15 cellular contexts compared by ENCODE assay signal in the genomic region with DNA sequence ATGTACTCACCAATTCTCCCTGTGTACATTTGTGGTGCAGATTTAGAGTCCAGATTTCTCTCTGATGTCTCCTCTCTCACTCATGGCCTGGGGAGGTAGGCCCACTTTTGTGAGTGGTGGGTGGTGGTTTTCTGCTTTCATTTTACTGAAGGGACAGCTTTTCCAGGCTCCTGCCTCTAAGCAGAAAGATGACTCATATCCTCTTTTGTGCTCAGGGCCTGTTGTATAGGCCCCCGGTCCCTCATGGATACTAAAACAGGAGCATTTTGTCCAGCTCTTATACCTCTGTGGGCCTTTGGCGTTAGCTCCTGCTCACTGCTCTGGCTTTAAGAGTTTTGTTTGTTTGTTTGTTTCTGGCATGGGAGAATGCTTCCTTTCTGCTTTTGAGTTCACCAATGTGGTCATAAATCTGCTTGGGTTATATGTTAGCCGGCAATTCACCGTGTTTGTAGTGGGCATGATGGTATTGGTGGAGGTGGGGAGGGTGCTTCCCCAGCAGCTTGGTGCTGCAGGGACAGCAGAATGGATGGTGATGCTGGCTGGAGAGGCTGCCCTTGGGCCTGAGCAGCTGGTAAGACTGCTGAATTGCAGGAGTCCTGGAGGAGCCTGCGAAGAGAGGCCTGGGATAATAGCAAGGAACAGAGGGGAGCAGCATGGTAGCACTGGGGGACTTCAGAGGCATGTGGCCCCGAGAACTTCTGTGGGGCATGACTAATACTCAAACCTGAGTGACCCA.
DNase-seq lines count a peak whose midpoint lies in the region; ATAC-seq and TF ChIP-seq lines count a peak whose summit lies in the region.
"Had no signal": no experiment of that assay in that cellular context is flagged by ENCODE, and none has a peak within 500 bp of the region (broad histone marks: within the 10 kb centered on the region; RNA-seq: fewer than 3 reads in every experiment).

No MANE protein-coding gene starts in this region.

- intact Hi-C loops in heart right ventricle (cut with DNase I) = no loop called here
- intact Hi-C loops in thyroid gland (cut with DNase I) = no loop called here

- TF ChIP-seq CTCF in Loucy (conservative IDR thresholded peaks at IDR 0.05; ENCODE audit: low read length) (no peak), heart right ventricle (IDR thresholded peaks at IDR 0.05) (no peak), thyroid gland (IDR thresholded peaks at IDR 0.05) (no peak)

- H3K9ac ChIP-seq in BLaER1 treated with 17β-estradiol and CSF1 and Interleukin-3, amounts not matched to agents 10 nM and 100 nM = 0 out of 22 replicates have a peak overlapping the region, but pooled peaks of 1 of the 11 experiments have one; percentile 30
- H3K9ac ChIP-seq in Loucy (ENCODE audit: low read depth, low read length, poor library complexity, severe bottlenecking) = peak overlapping the region; percentile 0

- ATAC-seq in heart right ventricle = no peak
- ATAC-seq: mucosa of descending colon, sciatic nerve had no signal

- no peaks in the 10 kb centered on the region for H3K27me3 ChIP-seq in BLaER1 treated with 17β-estradiol and CSF1 and Interleukin-3, amounts not matched to agents 10 nM and 100 nM
- H3K27me3 ChIP-seq in Loucy (ENCODE audit: insufficient read depth, low read length, poor library complexity, severe bottlenecking) = no peaks in the 10 kb centered on the region
- H3K27me3 ChIP-seq in heart right ventricle = no peaks in the 10 kb centered on the region
- no peaks in the 10 kb centered on the region for H3K27me3 ChIP-seq in thyroid gland
- H3K27me3 ChIP-seq: upper lobe of left lung had no signal

- H4K20me1 ChIP-seq in BLaER1 treated with 17β-estradiol and CSF1 and Interleukin-3, amounts not matched to agents 10 nM and 100 nM = no peaks in the 10 kb centered on the region
- H4K20me1 ChIP-seq in Loucy (ENCODE audit: insufficient read depth, low read length, poor library complexity, severe bottlenecking) = no peaks in the 10 kb centered on the region

- H3K79me2 ChIP-seq in Loucy (ENCODE audit: insufficient read depth, low read length) = no peaks in the 10 kb centered on the region

- 0 out of 2 replicates have a peak overlapping the region, but pooled peaks have one; percentile 29 for H2AFZ ChIP-seq in Loucy (ENCODE audit: low read length)

- peaks cover 0 to 23% (median 4%) of the 10 kb centered on the region in 10 experiments; a peak in 10 of 20 replicates for H3K4me1 ChIP-seq in BLaER1 treated with 17β-estradiol and CSF1 and Interleukin-3, amounts not matched to agents 10 nM and 100 nM
- H3K4me1 ChIP-seq in Loucy (ENCODE audit: insufficient read depth, low read length, poor library complexity, severe bottlenecking) (peaks cover 26% of the 10 kb centered on the region), heart right ventricle (peaks cover 0 to 9% (median 0%) of the 10 kb centered on the region in 9 donors), thyroid gland (peaks cover 0 to 5% of the 10 kb centered on the region in 2 donors)
- H3K4me1 ChIP-seq: upper lobe of left lung had no signal

- H3F3A ChIP-seq in Loucy (ENCODE audit: low read depth) = no peaks in the 10 kb centered on the region; the same call in 1 of the 2 replicates

- H3K9me2 ChIP-seq in Loucy (replicated peaks; ENCODE audit: low read depth, low read length) = no peaks in the 10 kb centered on the region

- no peak overlapping the region for H3K4me3 ChIP-seq in BLaER1 treated with 17β-estradiol and CSF1 and Interleukin-3, amounts not matched to agents 10 nM and 100 nM
- H3K4me3 ChIP-seq in Loucy (ENCODE audit: low read length, poor library complexity, severe bottlenecking) (no peak overlapping the region), heart right ventricle (no peak overlapping the region), thyroid gland (replicated peaks in 1 of 3) (no peak overlapping the region)
- H3K4me3 ChIP-seq: mucosa of descending colon, upper lobe of left lung had no signal

- peaks cover 0 to 5% (median 0%) of the 10 kb centered on the region in 11 experiments; a peak in 1 of 22 replicates for H3K9me3 ChIP-seq in BLaER1 treated with 17β-estradiol and CSF1 and Interleukin-3, amounts not matched to agents 10 nM and 100 nM (replicated peaks in 1 of 11)
- H3K9me3 ChIP-seq in Loucy (ENCODE audit: insufficient read depth, low read depth, low read length) = no peaks in the 10 kb centered on the region
- no peaks in the 10 kb centered on the region for H3K9me3 ChIP-seq in heart right ventricle
- H3K9me3 ChIP-seq in thyroid gland = no peaks in the 10 kb centered on the region
- H3K9me3 ChIP-seq: mucosa of descending colon, upper lobe of left lung had no signal

- H3K36me3 ChIP-seq in BLaER1 treated with 17β-estradiol and CSF1 and Interleukin-3, amounts not matched to agents 10 nM and 100 nM = no peaks in the 10 kb centered on the region
- H3K36me3 ChIP-seq in Loucy (ENCODE audit: insufficient read depth, low read length) (no peaks in the 10 kb centered on the region), heart right ventricle (no peaks in the 10 kb centered on the region), thyroid gland (no peaks in the 10 kb centered on the region)
- H3K36me3 ChIP-seq: upper lobe of left lung had no signal

- 80 to 85% methylated on average over 6 of the region's 6 CpGs for WGBS in heart right ventricle, 2 donors
- 85 to 88% methylated on average over 6 of the region's 6 CpGs for WGBS in thyroid gland, 2 donors

- DNase-seq in dermis blood vessel endothelial cell = peak; percentile 63
- peak; percentile 20 for DNase-seq in myocyte (ENCODE audit: low read depth)
- DNase-seq in NCI-H2107 (lab: John Stamatoyannopoulos, UW) = no peak
- no peak for DNase-seq in NK-92 treated with Interleukin-12 subunit alpha and Interleukin-12 subunit beta, amount 100 ng/mL, for 24 hours (lab: John Stamatoyannopoulos, UW)
- DNase-seq in heart right ventricle = no peak
- DNase-seq in thyroid gland = no peak
- DNase-seq: activated naive CD4-positive, alpha-beta T cell treated with Interleukin-2 at 50 U/mL for 16 hours; CD4-positive, alpha-beta memory T cell; HCEC 1CT; mucosa of descending colon; NCI-H446 treated with DMSO at 0.1 percent for 48 hours; upper lobe of left lung had no signal

- TF ChIP-seq POLR2A in thyroid gland (IDR thresholded peaks at IDR 0.05) = no peak

- H3K27ac ChIP-seq in BLaER1 treated with 17β-estradiol and CSF1 and Interleukin-3, amounts not matched to agents 10 nM and 100 nM = no peak overlapping the region
- H3K27ac ChIP-seq in heart right ventricle = no peak overlapping the region
- no peak overlapping the region for H3K27ac ChIP-seq in thyroid gland
- H3K27ac ChIP-seq: upper lobe of left lung had no signal

- H3K4me2 ChIP-seq in BLaER1 treated with 17β-estradiol and CSF1 and Interleukin-3, amounts not matched to agents 10 nM and 100 nM = peak overlapping the region in 6 of 11 experiments; percentile 2 to 75 (median 50); a peak in 9 of 22 replicates
- peak overlapping the region; percentile 15 for H3K4me2 ChIP-seq in Loucy (ENCODE audit: low read depth, low read length, poor library complexity, severe bottlenecking)

Comparison
In these comparisons a context has a peak if more than half of its experiments do, and no peak if none do; other contexts are left out.
1. DNase-seq: peak in dermis blood vessel endothelial cell (single experiment) and myocyte (single experiment); none in NCI-H2107 (single experiment), NK-92 treated with Interleukin-12 subunit alpha and Interleukin-12 subunit beta, amount 100 ng/mL, for 24 hours (single experiment), heart right ventricle (0 of 2) and thyroid gland (0 of 2).